ENCODE assay signal across 16 cellular contexts in the genomic region with DNA sequence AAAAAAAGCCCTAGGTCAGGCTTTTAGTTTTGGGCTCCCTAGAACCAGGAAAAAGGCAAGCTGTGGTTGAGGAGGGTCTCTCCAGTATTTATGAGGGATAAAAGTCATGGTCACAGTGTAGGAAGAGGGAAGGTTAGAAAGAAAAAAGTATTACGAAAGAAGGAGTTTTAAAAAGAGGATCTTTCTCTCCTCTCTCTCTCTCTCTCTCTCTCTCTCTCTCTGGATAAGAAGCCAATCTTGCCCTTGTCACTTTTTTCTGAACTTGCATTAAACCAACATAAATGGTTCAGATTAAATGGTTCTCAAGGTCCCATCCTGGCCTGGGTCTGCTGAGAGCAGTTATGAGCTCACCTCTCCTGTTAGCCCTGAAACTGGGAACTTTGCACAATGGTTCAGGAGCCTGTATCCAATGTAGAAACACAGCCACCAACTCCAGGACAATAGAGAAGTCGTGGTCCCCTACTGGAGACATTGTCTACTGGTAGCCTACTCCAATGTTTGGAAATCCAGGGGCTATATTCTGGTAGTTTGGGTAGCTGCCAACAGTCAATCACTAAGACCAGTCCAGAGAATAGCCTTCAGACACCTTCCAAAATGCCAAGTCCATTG.
A peak's percentile ranks its signal among the peaks of the same experiment; 100 is the strongest.
DNase-seq lines count a peak whose midpoint lies in the region; ATAC-seq lines count a peak whose summit lies in the region.
"Had no signal": no experiment of that assay in that cellular context is flagged by ENCODE, and none has a peak within 500 bp of the region (broad histone marks: within the 10 kb centered on the region; RNA-seq: fewer than 3 reads in every experiment).

No MANE protein-coding gene starts in this region.

- peak overlapping the region; percentile 26 for H3K4me3 Mint-ChIP-seq in stimulated activated naive CD8-positive, alpha-beta T cell treated with anti-CD3 and anti-CD28 coated beads, Interleukin-15, Interleukin-2, amounts not matched to agents 100 ng/mL and 50 ng/mL, for 24 hours
- peak overlapping the region; percentile 51 for H3K4me3 Mint-ChIP-seq in activated T-helper 1 cell treated with anti-CD3 and anti-CD28 coated beads, Interleukin-12 subunit alpha, Interleukin-12 subunit beta, Interleukin-2, Interleukin-4 antibody, amounts not matched to agents 30 ng/mL and 10 ng/mL and 1 ng/mL, durations not matched to agents 14 hours and 24 hours and 36 hours

- H3K27me3 Mint-ChIP-seq in stimulated activated naive CD8-positive, alpha-beta T cell treated with anti-CD3 and anti-CD28 coated beads, Interleukin-15, Interleukin-2, amounts not matched to agents 100 ng/mL and 50 ng/mL, for 24 hours, result no peaks in the 10 kb centered on the region
- no peaks in the 10 kb centered on the region for H3K27me3 Mint-ChIP-seq in activated T-helper 1 cell treated with anti-CD3 and anti-CD28 coated beads, Interleukin-12 subunit alpha, Interleukin-12 subunit beta, Interleukin-2, Interleukin-4 antibody, amounts not matched to agents 30 ng/mL and 10 ng/mL and 1 ng/mL, durations not matched to agents 14 hours and 24 hours and 36 hours (ENCODE audit: insufficient read depth)

- intact Hi-C loops in activated T-helper 1 cell treated with anti-CD3 and anti-CD28 coated beads, Interleukin-12 subunit alpha, Interleukin-12 subunit beta, Interleukin-2, Interleukin-4 antibody, amounts not matched to agents 30 ng/mL and 10 ng/mL and 1 ng/mL, durations not matched to agents 14 hours and 24 hours and 36 hours (cut with micrococcal nuclease), result no loop called here
- intact Hi-C loops in cardiac septum (cut with DNase I), result no loop called here
- intact Hi-C loops in left ventricle myocardium superior (cut with micrococcal nuclease), result no loop called here

- H3K27ac Mint-ChIP-seq in stimulated activated naive CD8-positive, alpha-beta T cell treated with anti-CD3 and anti-CD28 coated beads, Interleukin-15, Interleukin-2, amounts not matched to agents 100 ng/mL and 50 ng/mL, for 24 hours, result peak overlapping the region; percentile 36
- H3K27ac Mint-ChIP-seq in activated T-helper 1 cell treated with anti-CD3 and anti-CD28 coated beads, Interleukin-12 subunit alpha, Interleukin-12 subunit beta, Interleukin-2, Interleukin-4 antibody, amounts not matched to agents 30 ng/mL and 10 ng/mL and 1 ng/mL, durations not matched to agents 14 hours and 24 hours and 36 hours, result no peak overlapping the region

- no peaks in the 10 kb centered on the region for H3K9me3 Mint-ChIP-seq in stimulated activated naive CD8-positive, alpha-beta T cell treated with anti-CD3 and anti-CD28 coated beads, Interleukin-15, Interleukin-2, amounts not matched to agents 100 ng/mL and 50 ng/mL, for 24 hours
- no peaks in the 10 kb centered on the region for H3K9me3 Mint-ChIP-seq in activated T-helper 1 cell treated with anti-CD3 and anti-CD28 coated beads, Interleukin-12 subunit alpha, Interleukin-12 subunit beta, Interleukin-2, Interleukin-4 antibody, amounts not matched to agents 30 ng/mL and 10 ng/mL and 1 ng/mL, durations not matched to agents 14 hours and 24 hours and 36 hours

- ATAC-seq in stimulated activated naive CD8-positive, alpha-beta T cell treated with anti-CD3 and anti-CD28 coated beads, Interleukin-15, Interleukin-2, amounts not matched to agents 100 U/mL and 50 U/mL, for 24 hours, result no peak
- no peak for ATAC-seq in left ventricle myocardium superior

- no peaks in the 10 kb centered on the region for H3K36me3 Mint-ChIP-seq in stimulated activated naive CD8-positive, alpha-beta T cell treated with anti-CD3 and anti-CD28 coated beads, Interleukin-15, Interleukin-2, amounts not matched to agents 100 ng/mL and 50 ng/mL, for 24 hours (ENCODE audit: low read depth)
- no peaks in the 10 kb centered on the region for H3K36me3 Mint-ChIP-seq in activated T-helper 1 cell treated with anti-CD3 and anti-CD28 coated beads, Interleukin-12 subunit alpha, Interleukin-12 subunit beta, Interleukin-2, Interleukin-4 antibody, amounts not matched to agents 30 ng/mL and 10 ng/mL and 1 ng/mL, durations not matched to agents 14 hours and 24 hours and 36 hours (ENCODE audit: low read depth)

- peaks cover 3% of the 10 kb centered on the region for H3K4me1 Mint-ChIP-seq in stimulated activated naive CD8-positive, alpha-beta T cell treated with anti-CD3 and anti-CD28 coated beads, Interleukin-15, Interleukin-2, amounts not matched to agents 100 ng/mL and 50 ng/mL, for 24 hours (ENCODE audit: low read depth)
- H3K4me1 Mint-ChIP-seq in activated T-helper 1 cell treated with anti-CD3 and anti-CD28 coated beads, Interleukin-12 subunit alpha, Interleukin-12 subunit beta, Interleukin-2, Interleukin-4 antibody, amounts not matched to agents 30 ng/mL and 10 ng/mL and 1 ng/mL, durations not matched to agents 14 hours and 24 hours and 36 hours (ENCODE audit: low read depth), result no peaks in the 10 kb centered on the region

- DNase-seq in NOMO-1 treated with DMSO at 0.1 percent for 48 hours (lab: John Stamatoyannopoulos, UW; ENCODE audit: unreplicated experiment) (peak; percentile 29), NOMO-1 treated with dmso at 0.1 percent for 144 hours (lab: John Stamatoyannopoulos, UW; ENCODE audit: unreplicated experiment) (no peak), cardiac septum (ENCODE audit: low spot score) (no peak), cerebellar cortex (ENCODE audit: low spot score) (no peak), left ventricle myocardium superior (no peak)
- DNase-seq in stimulated activated naive CD8-positive, alpha-beta T cell treated with anti-CD3 and anti-CD28 coated beads, Interleukin-15, Interleukin-2, amounts not matched to agents 100 U/mL and 50 U/mL, for 24 hours, result no peak
- no peak for DNase-seq in activated T-helper 1 cell treated with anti-CD3 and anti-CD28 coated beads, Interleukin-12 subunit alpha, Interleukin-12 subunit beta, Interleukin-2, Interleukin-4 antibody, amounts not matched to agents 30 ng/mL and 10 ng/mL and 1 ng/mL, durations not matched to agents 14 hours and 24 hours and 36 hours (ENCODE audit: low spot score)
- DNase-seq: DMS 273 treated with DMSO at 0.1 percent for 48 hours, H7, NCI-H1105, NCI-H1694 treated with DMSO at 0.1 percent for 48 hours, NCI-H446, NCI-H774, Peyer's patch, SHP77 had no signal
